8 cellular contexts compared by ENCODE assay signal in genomic region chr6:37222992-37223391, GRCh38. TPM values are rescaled to one million over a fixed set of nuclear protein-coding genes. Genes with fewer than 3 reads are reported as not detected.
DNase-seq lines count a peak whose midpoint lies in the region; ATAC-seq and TF ChIP-seq lines count a peak whose summit lies in the region.

No MANE protein-coding gene starts in this region.

- ATAC-seq in body of pancreas: no peak
- no peak for ATAC-seq in GM21528 (IDR thresholded peaks at IDR 0.05; ENCODE audit: low FRiP score, unreplicated experiment)

- H3K4me1 ChIP-seq in body of pancreas (peaks cover 10% of the 10 kb centered on the region), muscle layer of duodenum (ENCODE audit: control insufficient read depth in 1 of 2, insufficient read depth in 2 of 2, low read length in 2 of 2) (peaks cover 0 to 7% of the 10 kb centered on the region in 2 donors)

- TF ChIP-seq CTCF in 22Rv1 (IDR thresholded peaks at IDR 0.05): no peak
- no peak for TF ChIP-seq CTCF in HFF-Myc (IDR thresholded peaks at IDR 0.05; ENCODE audit: low read depth, low read length, missing control alignments)
- no peak for TF ChIP-seq CTCF in body of pancreas (IDR thresholded peaks at IDR 0.05)

- H3K9me3 ChIP-seq in body of pancreas (no peaks in the 10 kb centered on the region), muscle layer of duodenum (ENCODE audit: control insufficient read depth in 1 of 2, low read length in 2 of 2) (no peaks in the 10 kb centered on the region)

- no peaks in the 10 kb centered on the region for H3K27me3 ChIP-seq in body of pancreas
- no peaks in the 10 kb centered on the region for H3K27me3 ChIP-seq in muscle layer of duodenum (ENCODE audit: low read depth, low read length)

- no peak for TF ChIP-seq POLR2A in body of pancreas (IDR thresholded peaks at IDR 0.05)

- intact Hi-C loops in body of pancreas (cut with DNase I): no loop called here

- H3K36me3 ChIP-seq in body of pancreas (replicated peaks in 1 of 2; ENCODE audit: insufficient read depth in 1 of 2, low read depth in 2 of 2) (no peaks in the 10 kb centered on the region), muscle layer of duodenum (ENCODE audit: control insufficient read depth in 1 of 2, insufficient read depth in 2 of 2, low read length in 2 of 2) (no peaks in the 10 kb centered on the region)

- DNase-seq in HFF-Myc (ENCODE audit: extremely low read depth, low read depth) (no peak), body of pancreas (no peak), activated gamma-delta T cell treated with Interleukin-2 at 50 U/mL for 16 hours (no peak), NCI-H748 (lab: John Stamatoyannopoulos, UW; ENCODE audit: unreplicated experiment) (no peak), SHP77 (lab: John Stamatoyannopoulos, UW) (no peak)

- H3K27ac ChIP-seq in 22Rv1 (peak overlapping the region; percentile 78), body of pancreas (peak overlapping the region; percentile 21 to 72 (median 58)), muscle layer of duodenum (ENCODE audit: low read length) (no peak overlapping the region)

- peak overlapping the region; percentile 61 for H3K4me3 ChIP-seq in HFF-Myc (replicated peaks; ENCODE audit: low read depth, low read length)
- H3K4me3 ChIP-seq in body of pancreas: no peak overlapping the region
- H3K4me3 ChIP-seq in muscle layer of duodenum (ENCODE audit: low read depth in 1 of 2, low read length in 2 of 2): peak overlapping the region; percentile 62 to 94

RNA-seq across cellular contexts. Expression of gene TBC1D22B, which starts 34.6 kb away (rescaled TPM):
- 1 to 10 TPM; 8.0 to 8.2 TPM for total RNA-seq in body of pancreas

RNA-seq across cellular contexts. Expression of gene TMEM217, which starts 35.0 kb away (rescaled TPM):
- not detected for total RNA-seq in body of pancreas

RNA-seq across cellular contexts. Expression of gene PIM1, which starts 53.0 kb away (rescaled TPM):
- total RNA-seq in body of pancreas: 10 to 100 TPM in 1 of 2 donors, 1 to 10 TPM in 1; 7.3 to 10.6 TPM

Comparison
In these comparisons a context has a peak if more than half of its experiments do, and no peak if none do; other contexts are left out.
1. H3K4me3 ChIP-seq: peak in HFF-Myc (single experiment) and muscle layer of duodenum (2 of 2); none in body of pancreas (0 of 2).